ENCODE assay signal across 13 cellular contexts in the genomic region with DNA sequence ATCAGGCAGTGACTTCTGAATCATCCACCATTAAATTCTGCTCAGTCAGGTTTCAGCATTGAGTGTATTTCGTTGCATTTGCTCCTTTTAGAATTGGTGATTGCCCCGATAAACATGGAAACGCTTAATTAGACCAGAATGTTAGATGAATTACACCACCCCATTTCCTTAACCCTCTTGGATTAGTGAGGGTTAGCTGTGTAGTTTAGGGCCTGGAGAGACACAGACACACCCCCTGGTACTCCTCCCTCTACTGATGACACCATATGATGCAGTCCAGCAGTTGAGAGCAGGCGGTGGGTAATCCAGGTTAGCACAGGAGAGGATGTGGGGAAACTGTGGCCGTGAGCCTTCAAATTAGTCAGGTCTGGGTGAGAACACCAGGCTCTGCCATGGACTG. TPM values are rescaled to one million over a fixed set of nuclear protein-coding genes. Genes with fewer than 3 reads are reported as not detected.
"Had no signal": no experiment of that assay in that cellular context is flagged by ENCODE, and none has a peak within 500 bp of the region (broad histone marks: within the 10 kb centered on the region; RNA-seq: fewer than 3 reads in every experiment).

No MANE protein-coding gene starts in this region.

- H3K4me3 Mint-ChIP-seq: activated T-cell treated with anti-CD3 and anti-CD28 coated beads, Interleukin-2, amount 50 U/mL, for 4 hours; dendritic cell treated with granulocyte-macrophage colony-stimulating factor and Interleukin-4, amounts not matched to agents 40 ng/mL and 50 ng/mL, for 4 days; T-helper 2 cell treated with Interferon-gamma antibody and Interleukin-4, amounts not matched to agents 5 μg/mL and 100 μg/mL, for 36 hours had no signal

- H2AFZ ChIP-seq: hepatocyte, parathyroid adenoma had no signal

- H3K9me3 ChIP-seq: adrenal gland, body of pancreas, tibial artery had no signal

- H3K27ac Mint-ChIP-seq: dendritic cell treated with granulocyte-macrophage colony-stimulating factor and Interleukin-4, amounts not matched to agents 40 ng/mL and 50 ng/mL, for 4 days; T-helper 2 cell treated with Interferon-gamma antibody and Interleukin-4, amounts not matched to agents 5 μg/mL and 100 μg/mL, for 36 hours had no signal

- DNase-seq: activated CD4-positive, alpha-beta T cell treated with anti-CD3 and anti-CD28 coated beads for 1 hour; activated gamma-delta T cell treated with Interleukin-2 at 50 U/mL for 16 hours; activated T-cell treated with anti-CD3 and anti-CD28 coated beads, Interleukin-2, amount 50 U/mL, for 4 hours; adrenal gland; body of pancreas; stimulated activated CD4-positive, alpha-beta T cell treated with anti-CD3 and anti-CD28 coated beads, Interleukin-4, amount 100 ng/mL, for 4 hours; SW 1271; tibial artery had no signal

- H3K27ac ChIP-seq: adrenal gland, body of pancreas, hepatocyte, parathyroid adenoma, tibial artery had no signal

- H3K9ac ChIP-seq: parathyroid adenoma had no signal

- H3K4me3 ChIP-seq: adrenal gland, body of pancreas, hepatocyte, tibial artery had no signal

- H3K4me2 ChIP-seq: hepatocyte had no signal

- H3K36me3 ChIP-seq: adrenal gland had no signal

- H3K4me1 ChIP-seq: adrenal gland, body of pancreas, parathyroid adenoma had no signal

- H3K9me3 Mint-ChIP-seq: activated T-cell treated with anti-CD3 and anti-CD28 coated beads, Interleukin-2, amount 50 U/mL, for 4 hours; dendritic cell treated with granulocyte-macrophage colony-stimulating factor and Interleukin-4, amounts not matched to agents 40 ng/mL and 50 ng/mL, for 4 days; T-helper 2 cell treated with Interferon-gamma antibody and Interleukin-4, amounts not matched to agents 5 μg/mL and 100 μg/mL, for 36 hours had no signal

- ATAC-seq: activated T-cell treated with anti-CD3 and anti-CD28 coated beads, Interleukin-2, amount 50 U/mL, for 4 hours; body of pancreas had no signal

- H3K79me2 ChIP-seq: hepatocyte, parathyroid adenoma had no signal

- H3K27me3 ChIP-seq: adrenal gland, body of pancreas, hepatocyte, tibial artery had no signal

RNA-seq across cellular contexts. Expression of gene LGR6, which starts 33.7 kb away (rescaled TPM):
- total RNA-seq: epithelial cell of proximal tubule had no signal
